15 cellular contexts compared by ENCODE assay signal in the genomic region with DNA sequence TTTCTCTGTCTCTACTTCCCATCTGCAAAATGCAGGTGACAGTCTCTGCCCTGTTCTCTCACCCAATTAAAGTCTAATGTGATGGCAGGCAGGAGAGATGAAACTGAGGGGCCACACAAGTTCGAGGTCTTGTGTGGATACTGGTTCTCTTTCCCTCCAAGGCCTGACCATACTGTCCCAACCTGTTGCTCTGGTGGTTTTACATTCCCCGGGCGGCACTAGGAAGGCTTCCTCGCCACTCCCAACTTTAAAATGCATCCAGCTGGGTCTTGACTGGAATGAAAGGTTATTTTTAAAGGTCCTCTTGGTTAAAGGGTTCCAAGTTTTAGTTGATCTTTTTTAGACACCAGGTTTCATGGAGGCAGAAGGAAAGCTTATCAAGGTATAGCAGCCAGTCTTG. TPM values are rescaled to one million over a fixed set of nuclear protein-coding genes. Genes with fewer than 3 reads are reported as not detected.
A peak's percentile ranks its signal among the peaks of the same experiment; 100 is the strongest.
DNase-seq lines count a peak whose midpoint lies in the region; ATAC-seq and TF ChIP-seq lines count a peak whose summit lies in the region.
"Had no signal": no experiment of that assay in that cellular context is flagged by ENCODE, and none has a peak within 500 bp of the region (broad histone marks: within the 10 kb centered on the region; RNA-seq: fewer than 3 reads in every experiment).

No MANE protein-coding gene starts in this region.

- ATAC-seq in activated CD8-positive, alpha-beta T cell treated with anti-CD3 and anti-CD28 coated beads, Interleukin-2, amount 10 ng/mL, durations not matched to agents 7 days and 5 days = no peak
- ATAC-seq in activated CD8-positive, alpha-beta T cell treated with anti-CD3 and anti-CD28 coated beads for 36 hours = no peak
- no peak for ATAC-seq in RWPE2 (ENCODE audit: low read depth)
- ATAC-seq in stimulated activated naive B cell treated with anti-CD40 and anti-IgM and Interleukin-4, amounts not matched to agents 10 μg/mL and 1 μg/mL and 100 μg/mL, for 72 hours (replicated peaks) = no peak

- peaks cover 19% of the 10 kb centered on the region for H3K4me1 Mint-ChIP-seq in activated CD8-positive, alpha-beta T cell treated with anti-CD3 and anti-CD28 coated beads, Interleukin-2, amount 10 ng/mL, durations not matched to agents 7 days and 5 days (ENCODE audit: low read depth)
- peaks cover 11% of the 10 kb centered on the region for H3K4me1 Mint-ChIP-seq in activated CD8-positive, alpha-beta T cell treated with anti-CD3 and anti-CD28 coated beads for 36 hours (ENCODE audit: low read depth)
- peaks cover 36 to 60% of the 10 kb centered on the region in 2 donors for H3K4me1 Mint-ChIP-seq in stimulated activated naive B cell treated with anti-CD40 and anti-IgM and Interleukin-4, amounts not matched to agents 10 μg/mL and 1 μg/mL and 100 μg/mL, for 72 hours

- no peaks in the 10 kb centered on the region for H3K79me1 ChIP-seq in mesenchymal stem cell (replicated peaks; ENCODE audit: low read length, poor library complexity, severe bottlenecking)

- H3K36me3 ChIP-seq in RWPE2 (ENCODE audit: low read depth) (peaks cover 15% of the 10 kb centered on the region), mesenchymal stem cell (ENCODE audit: control insufficient read depth in 1 of 2, insufficient read depth in 2 of 2, low read depth in 1 of 2, low read length in 2 of 2) (no peaks in the 10 kb centered on the region)

- H3K9me3 ChIP-seq in RWPE2 (ENCODE audit: severe bottlenecking) (no peaks in the 10 kb centered on the region), mesenchymal stem cell (ENCODE audit: control insufficient read depth, low read length) (no peaks in the 10 kb centered on the region)
- H3K9me3 ChIP-seq: BLaER1 treated with 17β-estradiol and CSF1 and Interleukin-3, amounts not matched to agents 10 nM and 100 nM had no signal

- H2AK5ac ChIP-seq in mesenchymal stem cell (ENCODE audit: low read length, severe bottlenecking) = no peak overlapping the region

- H3K4ac ChIP-seq in mesenchymal stem cell (ENCODE audit: low read depth in 1 of 2, low read length in 2 of 2) = no peak overlapping the region

- peak overlapping the region; percentile 15 for H2BK15ac ChIP-seq in mesenchymal stem cell (ENCODE audit: low read depth, poor library complexity, severe bottlenecking)

- no peak overlapping the region for H4K8ac ChIP-seq in mesenchymal stem cell (ENCODE audit: low read length)

- CTCF ChIA-PET in activated CD8-positive, alpha-beta T cell treated with anti-CD3 and anti-CD28 coated beads, Interleukin-2, amount 10 ng/mL, durations not matched to agents 7 days and 5 days (lab: Charles Lee) = interaction anchor here (2.3 to 4.0 kb wide), 4 partner anchors 10 to 154 kb away, joined by 8 to 46 read pairs (median 21); no protein-coding TSS in a partner anchor
- CTCF ChIA-PET in activated CD8-positive, alpha-beta T cell treated with anti-CD3 and anti-CD28 coated beads for 36 hours (lab: Charles Lee) = interaction anchor here (6.4 kb wide), 1 partner anchor 154 kb away, joined by 43 read pairs; no protein-coding TSS in a partner anchor

- H3K9me3 Mint-ChIP-seq in activated CD8-positive, alpha-beta T cell treated with anti-CD3 and anti-CD28 coated beads, Interleukin-2, amount 10 ng/mL, durations not matched to agents 7 days and 5 days (ENCODE audit: insufficient read depth) = no peaks in the 10 kb centered on the region
- H3K9me3 Mint-ChIP-seq in activated CD8-positive, alpha-beta T cell treated with anti-CD3 and anti-CD28 coated beads for 36 hours = no peaks in the 10 kb centered on the region
- H3K9me3 Mint-ChIP-seq in stimulated activated naive B cell treated with anti-CD40 and anti-IgM and Interleukin-4, amounts not matched to agents 10 μg/mL and 1 μg/mL and 100 μg/mL, for 72 hours = no peaks in the 10 kb centered on the region

- DNase-seq in activated CD8-positive, alpha-beta T cell treated with anti-CD3 and anti-CD28 coated beads, Interleukin-2, amount 10 ng/mL, durations not matched to agents 7 days and 5 days = peak; percentile 16
- no peak for DNase-seq in activated CD8-positive, alpha-beta T cell treated with anti-CD3 and anti-CD28 coated beads for 36 hours
- DNase-seq in RWPE2 (ENCODE audit: low spot score) (peak; percentile 37), mesenchymal stem cell (no peak), NCI-H748 treated with DMSO at 0.1 percent for 48 hours (lab: John Stamatoyannopoulos, UW) (no peak)
- DNase-seq in stimulated activated naive B cell treated with anti-CD40 and anti-IgM and Interleukin-4, amounts not matched to agents 10 μg/mL and 1 μg/mL and 100 μg/mL, for 72 hours = no peak
- no peak for DNase-seq in stimulated activated CD8-positive, alpha-beta memory T cell treated with anti-CD3 and anti-CD28 coated beads, Interleukin-4, amount 100 ng/mL, for 48 hours
- no peak for DNase-seq in activated CD4-positive, alpha-beta T cell treated with anti-CD3 and anti-CD28 coated beads for 48 hours
- DNase-seq: CD4-positive, CD25-positive, alpha-beta regulatory T cell; DMS53; GF-D8; GM23248 had no signal

- no peak overlapping the region for H2BK120ac ChIP-seq in mesenchymal stem cell (ENCODE audit: low read depth, low read length)

- H3K4me3 ChIP-seq in RWPE2 (ENCODE audit: severe bottlenecking) (no peak overlapping the region), mesenchymal stem cell (ENCODE audit: insufficient read depth in 1 of 2, low read depth in 1 of 2, low read length in 2 of 2) (no peak overlapping the region)
- H3K4me3 ChIP-seq: BLaER1 treated with 17β-estradiol and CSF1 and Interleukin-3, amounts not matched to agents 10 nM and 100 nM; GM23248 had no signal

- POLR2A ChIA-PET in activated CD8-positive, alpha-beta T cell treated with anti-CD3 and anti-CD28 coated beads, Interleukin-2, amount 10 ng/mL, durations not matched to agents 7 days and 5 days (lab: Charles Lee) = no interaction called here
- POLR2A ChIA-PET in activated CD8-positive, alpha-beta T cell treated with anti-CD3 and anti-CD28 coated beads for 36 hours (lab: Charles Lee) = interaction anchor here (0.6 kb wide), 1 partner anchor 536 kb away, joined by 3 read pairs; no protein-coding TSS in a partner anchor

- intact Hi-C loops in activated CD8-positive, alpha-beta T cell treated with anti-CD3 and anti-CD28 coated beads for 36 hours (cut with micrococcal nuclease) = loop anchor here (5.0 kb wide), 1 partner anchor 156 kb away; no protein-coding TSS in a partner anchor

- WGBS in mesenchymal stem cell = 89% methylated on average over 4 of the region's 4 CpGs

- peaks cover 6% of the 10 kb centered on the region for H3K36me3 Mint-ChIP-seq in activated CD8-positive, alpha-beta T cell treated with anti-CD3 and anti-CD28 coated beads, Interleukin-2, amount 10 ng/mL, durations not matched to agents 7 days and 5 days (ENCODE audit: low read depth)
- no peaks in the 10 kb centered on the region for H3K36me3 Mint-ChIP-seq in activated CD8-positive, alpha-beta T cell treated with anti-CD3 and anti-CD28 coated beads for 36 hours (ENCODE audit: low read depth)
- H3K36me3 Mint-ChIP-seq in stimulated activated naive B cell treated with anti-CD40 and anti-IgM and Interleukin-4, amounts not matched to agents 10 μg/mL and 1 μg/mL and 100 μg/mL, for 72 hours = peaks cover 56 to 69% of the 10 kb centered on the region in 2 donors
- H3K36me3 Mint-ChIP-seq: CD4-positive, CD25-positive, alpha-beta regulatory T cell had no signal

- no peak overlapping the region for H3K14ac ChIP-seq in mesenchymal stem cell (ENCODE audit: low read length in 2 of 2)

- no peak overlapping the region for H4K91ac ChIP-seq in mesenchymal stem cell (ENCODE audit: low read length)

- H2BK12ac ChIP-seq in mesenchymal stem cell (ENCODE audit: low read length in 2 of 2) = no peak overlapping the region

- no peak overlapping the region for H3K4me2 ChIP-seq in mesenchymal stem cell (ENCODE audit: low read length, poor library complexity, severe bottlenecking)

- no peak overlapping the region for H3K18ac ChIP-seq in mesenchymal stem cell (ENCODE audit: low read depth in 1 of 2, low read length in 2 of 2)

- TF ChIP-seq CTCF in activated CD8-positive, alpha-beta T cell treated with anti-CD3 and anti-CD28 coated beads for 36 hours (IDR thresholded peaks at IDR 0.05) = no peak
- no peak for TF ChIP-seq CTCF in RWPE2 (IDR thresholded peaks at IDR 0.05; ENCODE audit: poor library complexity, severe bottlenecking)

- no peak overlapping the region for H3K23ac ChIP-seq in mesenchymal stem cell (ENCODE audit: low read length in 2 of 2)

- no peak overlapping the region for H3K9ac ChIP-seq in mesenchymal stem cell (ENCODE audit: low read length)
- H3K9ac ChIP-seq: BLaER1 treated with 17β-estradiol and CSF1 and Interleukin-3, amounts not matched to agents 10 nM and 100 nM; GM23248 had no signal

- H3K27ac Mint-ChIP-seq in activated CD8-positive, alpha-beta T cell treated with anti-CD3 and anti-CD28 coated beads, Interleukin-2, amount 10 ng/mL, durations not matched to agents 7 days and 5 days = no peak overlapping the region
- no peak overlapping the region for H3K27ac Mint-ChIP-seq in activated CD8-positive, alpha-beta T cell treated with anti-CD3 and anti-CD28 coated beads for 36 hours
- H3K27ac Mint-ChIP-seq in stimulated activated naive B cell treated with anti-CD40 and anti-IgM and Interleukin-4, amounts not matched to agents 10 μg/mL and 1 μg/mL and 100 μg/mL, for 72 hours = peak overlapping the region; percentile 62
- H3K27ac Mint-ChIP-seq: CD4-positive, CD25-positive, alpha-beta regulatory T cell had no signal

- H3K27ac ChIP-seq in RWPE2 (ENCODE audit: poor library complexity, severe bottlenecking) (no peak overlapping the region), mesenchymal stem cell (ENCODE audit: low read length, poor library complexity, severe bottlenecking) (no peak overlapping the region)
- H3K27ac ChIP-seq: 22Rv1, GM23248 had no signal

- H2AFZ ChIP-seq in mesenchymal stem cell (ENCODE audit: low read depth, low read length) = no peak overlapping the region
- H2AFZ ChIP-seq: GM23248 had no signal

- H3K27me3 Mint-ChIP-seq in activated CD8-positive, alpha-beta T cell treated with anti-CD3 and anti-CD28 coated beads, Interleukin-2, amount 10 ng/mL, durations not matched to agents 7 days and 5 days (ENCODE audit: low read depth) = peaks cover 6% of the 10 kb centered on the region
- no peaks in the 10 kb centered on the region for H3K27me3 Mint-ChIP-seq in activated CD8-positive, alpha-beta T cell treated with anti-CD3 and anti-CD28 coated beads for 36 hours
- no peaks in the 10 kb centered on the region for H3K27me3 Mint-ChIP-seq in stimulated activated naive B cell treated with anti-CD40 and anti-IgM and Interleukin-4, amounts not matched to agents 10 μg/mL and 1 μg/mL and 100 μg/mL, for 72 hours
- H3K27me3 Mint-ChIP-seq: CD4-positive, CD25-positive, alpha-beta regulatory T cell had no signal

- no peak overlapping the region for H2BK5ac ChIP-seq in mesenchymal stem cell (ENCODE audit: low read depth, low read length, poor library complexity, severe bottlenecking)

- H3K27me3 ChIP-seq in RWPE2 (ENCODE audit: insufficient read depth, poor library complexity, severe bottlenecking) (no peaks in the 10 kb centered on the region), mesenchymal stem cell (ENCODE audit: control insufficient read depth in 1 of 2, insufficient read depth in 1 of 2, low read length in 2 of 2) (no peaks in the 10 kb centered on the region)
- H3K27me3 ChIP-seq: BLaER1 treated with 17β-estradiol and CSF1 and Interleukin-3, amounts not matched to agents 10 nM and 100 nM had no signal

- no peak overlapping the region for H3K4me3 Mint-ChIP-seq in activated CD8-positive, alpha-beta T cell treated with anti-CD3 and anti-CD28 coated beads, Interleukin-2, amount 10 ng/mL, durations not matched to agents 7 days and 5 days
- H3K4me3 Mint-ChIP-seq in activated CD8-positive, alpha-beta T cell treated with anti-CD3 and anti-CD28 coated beads for 36 hours = no peak overlapping the region
- H3K4me3 Mint-ChIP-seq in stimulated activated naive B cell treated with anti-CD40 and anti-IgM and Interleukin-4, amounts not matched to agents 10 μg/mL and 1 μg/mL and 100 μg/mL, for 72 hours = no peak overlapping the region
- H3K4me3 Mint-ChIP-seq: CD4-positive, CD25-positive, alpha-beta regulatory T cell had no signal

- peaks cover 6% of the 10 kb centered on the region for H3K4me1 ChIP-seq in RWPE2 (ENCODE audit: insufficient read depth, poor library complexity, severe bottlenecking)
- H3K4me1 ChIP-seq in mesenchymal stem cell (ENCODE audit: control insufficient read depth, insufficient read depth, low read depth, low read length) = peaks cover 12% of the 10 kb centered on the region

RNA-seq across cellular contexts. Expression of gene WHAMM, which starts 37.2 kb away (rescaled TPM):
- 10 to 100 TPM; 11.2 to 12.5 TPM for total RNA-seq in activated CD8-positive, alpha-beta T cell treated with anti-CD3 and anti-CD28 coated beads, Interleukin-2, amount 10 ng/mL, durations not matched to agents 7 days and 5 days
- 1 to 10 TPM; 5.8 to 6.1 TPM for total RNA-seq in activated CD8-positive, alpha-beta T cell treated with anti-CD3 and anti-CD28 coated beads for 36 hours
- 9.4 TPM for polyA plus RNA-seq in mesenchymal stem cell (2013, experiment 1 of 2)
- polyA plus RNA-seq in mesenchymal stem cell (2013, experiment 2 of 2) = 9.8 TPM

RNA-seq across cellular contexts. Expression of gene FSD2, which starts 40.8 kb away (rescaled TPM):
- total RNA-seq in activated CD8-positive, alpha-beta T cell treated with anti-CD3 and anti-CD28 coated beads, Interleukin-2, amount 10 ng/mL, durations not matched to agents 7 days and 5 days = not detected
- total RNA-seq in activated CD8-positive, alpha-beta T cell treated with anti-CD3 and anti-CD28 coated beads for 36 hours = not detected
- polyA plus RNA-seq in mesenchymal stem cell (2013, experiment 1 of 2) = not detected
- polyA plus RNA-seq in mesenchymal stem cell (2013, experiment 2 of 2) = 0.01 TPM
- total RNA-seq: A673; CD4-positive, CD25-positive, alpha-beta regulatory T cell; GM23248 had no signal

Comparison
In these comparisons a context has a peak if more than half of its experiments do, and no peak if none do; other contexts are left out.
1. DNase-seq: peak in activated CD8-positive, alpha-beta T cell treated with anti-CD3 and anti-CD28 coated beads, Interleukin-2, amount 10 ng/mL, durations not matched to agents 7 days and 5 days (single experiment) and RWPE2 (single experiment); none in activated CD8-positive, alpha-beta T cell treated with anti-CD3 and anti-CD28 coated beads for 36 hours (single experiment), mesenchymal stem cell (single experiment), stimulated activated naive B cell treated with anti-CD40 and anti-IgM and Interleukin-4, amounts not matched to agents 10 μg/mL and 1 μg/mL and 100 μg/mL, for 72 hours (single experiment), NCI-H748 treated with DMSO at 0.1 percent for 48 hours (single experiment), stimulated activated CD8-positive, alpha-beta memory T cell treated with anti-CD3 and anti-CD28 coated beads, Interleukin-4, amount 100 ng/mL, for 48 hours (single experiment) and activated CD4-positive, alpha-beta T cell treated with anti-CD3 and anti-CD28 coated beads for 48 hours (single experiment).